35 cellular contexts compared by ENCODE assay signal in the genomic region with DNA sequence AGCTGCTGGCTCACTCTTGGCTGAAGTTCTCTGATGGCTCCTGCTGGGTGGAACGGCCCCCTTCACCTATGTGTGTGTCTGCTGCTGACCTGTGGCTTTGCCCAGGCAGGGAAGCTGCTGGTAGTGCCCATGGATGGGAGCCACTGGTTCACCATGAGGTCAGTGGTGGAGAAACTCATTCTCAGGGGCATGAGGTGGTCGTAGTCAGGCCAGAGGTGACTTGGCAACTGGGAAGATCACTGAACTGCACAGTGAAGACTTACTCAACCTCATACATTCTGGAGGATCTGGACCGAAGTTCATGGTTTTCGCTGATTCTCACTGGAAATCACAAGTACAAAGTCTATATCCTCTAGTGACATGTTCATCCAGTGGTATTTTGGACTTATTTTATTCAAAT. TPM values are rescaled to one million over a fixed set of nuclear protein-coding genes. Genes with fewer than 3 reads are reported as not detected.
"Had no signal": no experiment of that assay in that cellular context is flagged by ENCODE, and none has a peak within 500 bp of the region (broad histone marks: within the 10 kb centered on the region; RNA-seq: fewer than 3 reads in every experiment).

No MANE protein-coding gene starts in this region.

- H3K4me1 ChIP-seq: neural progenitor cell, pancreas, prostate gland, spleen, stomach, thyroid gland, tibial nerve, upper lobe of left lung, vagina had no signal

- H3K36me3 Mint-ChIP-seq: natural killer cell; neural progenitor cell; stimulated activated effector memory CD8-positive, alpha-beta T cell treated with anti-CD3 and anti-CD28 coated beads, Interleukin-12 subunit alpha, Interleukin-12 subunit beta, amount 100 ng/mL, for 72 hours had no signal

- H2AFZ ChIP-seq: neural progenitor cell had no signal

- H3K27ac ChIP-seq: neural progenitor cell, neutrophil, pancreas, prostate gland, skin epidermis, spleen, stomach, thoracic aorta, thyroid gland, tibial nerve, upper lobe of left lung, vagina had no signal

- H3K9me3 ChIP-seq: neutrophil, pancreas, prostate gland, stomach, thoracic aorta, thyroid gland, tibial nerve, upper lobe of left lung, vagina had no signal

- FAIRE-seq: pancreas, urothelium cell line had no signal

- H3K9ac ChIP-seq: neural progenitor cell had no signal

- H3K4me3 ChIP-seq: neural progenitor cell, pancreas, prostate gland, skin epidermis, smooth muscle cell, spleen, stomach, thoracic aorta, thyroid gland, tibial nerve, upper lobe of left lung, vagina had no signal

- DNase-seq: naive thymus-derived CD4-positive, alpha-beta T cell; natural killer cell; nucleus accumbens; pancreas; right cardiac atrium; spleen; stimulated activated CD4-positive, alpha-beta T cell treated with anti-CD3 and anti-CD28 coated beads, Interleukin-12 subunit alpha, Interleukin-12 subunit beta, amount 100 ng/mL, for 4 hours; stimulated activated CD4-positive, alpha-beta T cell treated with anti-CD3 and anti-CD28 coated beads, Interleukin-1b, Interleukin-23, amount 100 ng/mL, for 48 hours; stimulated activated CD4-positive, alpha-beta T cell treated with anti-CD3 and anti-CD28 coated beads, Interleukin-2, amount 100 ng/mL, for 48 hours; stimulated activated CD4-positive, alpha-beta T cell treated with anti-CD3 and anti-CD28 coated beads, Interleukin-4, amount 100 ng/mL, for 24 hours; stimulated activated naive B cell treated with anti-CD40 and anti-IgM and Interleukin-4, amounts not matched to agents 10 μg/mL and 1 μg/mL and 100 μg/mL, for 72 hours; stimulated activated naive CD4-positive, alpha-beta T cell treated with Interleukin-2 at 50 U/mL for 16 hours; stomach; thyroid gland; trophoblast cell; upper lobe of left lung had no signal

- H3K4me1 Mint-ChIP-seq: naive thymus-derived CD4-positive, alpha-beta T cell; natural killer cell; nephron; neural progenitor cell; stimulated activated effector memory CD8-positive, alpha-beta T cell treated with anti-CD3 and anti-CD28 coated beads, Interleukin-12 subunit alpha, Interleukin-12 subunit beta, amount 100 ng/mL, for 72 hours; stimulated activated naive B cell treated with anti-CD40 and anti-IgM and Interleukin-4, amounts not matched to agents 10 μg/mL and 1 μg/mL and 100 μg/mL, for 72 hours had no signal

- H3K27ac Mint-ChIP-seq: naive thymus-derived CD4-positive, alpha-beta T cell; natural killer cell; nephron; neural progenitor cell; stimulated activated effector memory CD8-positive, alpha-beta T cell treated with anti-CD3 and anti-CD28 coated beads, Interleukin-12 subunit alpha, Interleukin-12 subunit beta, amount 100 ng/mL, for 72 hours; stimulated activated naive B cell treated with anti-CD40 and anti-IgM and Interleukin-4, amounts not matched to agents 10 μg/mL and 1 μg/mL and 100 μg/mL, for 72 hours had no signal

- H3K36me3 ChIP-seq: neural progenitor cell, neutrophil, pancreas, prostate gland, spleen, stomach, thoracic aorta, thyroid gland, tibial nerve, upper lobe of left lung, vagina had no signal

- H3K4me3 Mint-ChIP-seq: naive thymus-derived CD4-positive, alpha-beta T cell; natural killer cell; nephron; neural progenitor cell; stimulated activated effector memory CD8-positive, alpha-beta T cell treated with anti-CD3 and anti-CD28 coated beads, Interleukin-12 subunit alpha, Interleukin-12 subunit beta, amount 100 ng/mL, for 72 hours; stimulated activated naive B cell treated with anti-CD40 and anti-IgM and Interleukin-4, amounts not matched to agents 10 μg/mL and 1 μg/mL and 100 μg/mL, for 72 hours had no signal

- H3K4me2 ChIP-seq: neural progenitor cell, smooth muscle cell had no signal

- ATAC-seq: naive thymus-derived CD4-positive, alpha-beta T cell; natural killer cell; pancreas; right cardiac atrium; sciatic nerve; stimulated activated effector memory CD8-positive, alpha-beta T cell treated with anti-CD3 and anti-CD28 coated beads, Interleukin-12 subunit alpha, Interleukin-12 subunit beta, amount 100 ng/mL, for 72 hours; stimulated activated naive B cell treated with anti-CD40 and anti-IgM and Interleukin-4, amounts not matched to agents 10 μg/mL and 1 μg/mL and 100 μg/mL, for 72 hours had no signal

- H3K9me3 Mint-ChIP-seq: natural killer cell had no signal

- H3K27me3 ChIP-seq: neural progenitor cell, pancreas, thyroid gland, tibial nerve, upper lobe of left lung, vagina had no signal

RNA-seq across cellular contexts. Expression of a gene that starts 13.9 kb away (rescaled TPM):
- total RNA-seq: naive thymus-derived CD4-positive, alpha-beta T cell; natural killer cell; omental fat pad; osteocyte; posterior vena cava; prostate gland; pulmonary artery endothelial cell; right cardiac atrium; sciatic nerve; smooth muscle cell; spleen; subcutaneous adipose tissue; temporal lobe; thoracic aorta; tibial nerve; upper lobe of left lung; vagina had no signal
- polyA plus RNA-seq: naive thymus-derived CD4-positive, alpha-beta T cell; neural cell; pancreas; right cardiac atrium; smooth muscle cell; spleen had no signal

RNA-seq across cellular contexts. Expression of a gene that starts 32.7 kb away (rescaled TPM):
- total RNA-seq: naive thymus-derived CD4-positive, alpha-beta T cell; natural killer cell; omental fat pad; osteocyte; posterior vena cava; prostate gland; pulmonary artery endothelial cell; right cardiac atrium; sciatic nerve; smooth muscle cell; spleen; subcutaneous adipose tissue; temporal lobe; tibial nerve; upper lobe of left lung; vagina had no signal
- polyA plus RNA-seq: naive thymus-derived CD4-positive, alpha-beta T cell; neural cell; pancreas; right cardiac atrium; smooth muscle cell had no signal
